ENCODE assay signal across 26 cellular contexts in the genomic region with DNA sequence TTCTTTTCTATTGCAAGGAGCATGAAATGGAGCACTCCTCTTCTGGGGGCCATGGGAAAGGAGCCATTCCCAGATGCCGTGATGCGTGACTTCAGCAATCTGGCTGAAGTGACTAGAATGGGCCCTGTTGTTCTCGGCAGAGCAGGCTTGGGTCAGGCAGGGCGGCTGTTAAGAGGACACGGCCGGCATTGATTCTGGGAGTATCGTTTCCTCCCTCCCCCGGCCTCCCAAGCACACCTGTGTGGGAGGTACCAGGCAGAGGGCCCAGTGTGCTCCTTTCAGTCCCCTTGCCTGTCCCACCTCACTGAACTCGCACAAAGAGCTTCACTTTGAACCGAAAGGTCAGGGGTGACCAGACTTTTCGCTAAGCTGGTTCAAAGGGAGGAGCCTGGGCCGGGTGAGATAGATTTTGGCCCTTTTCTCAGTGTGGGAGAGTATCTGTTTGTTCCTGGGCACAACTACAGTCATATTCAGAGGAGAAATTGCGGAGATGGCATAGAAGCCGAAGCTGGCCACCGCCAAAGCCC.
"Had no signal": no experiment of that assay in that cellular context is flagged by ENCODE, and none has a peak within 500 bp of the region (broad histone marks: within the 10 kb centered on the region; RNA-seq: fewer than 3 reads in every experiment).

No MANE protein-coding gene starts in this region.

- H3K9me3 ChIP-seq: ascending aorta, body of pancreas had no signal

- H3K4me1 ChIP-seq: ascending aorta, body of pancreas had no signal

- H3K27me3 ChIP-seq: ascending aorta, body of pancreas had no signal

- H3K4me3 ChIP-seq: ascending aorta, body of pancreas, K562 had no signal

- H3K27ac ChIP-seq: ascending aorta, body of pancreas had no signal

- H3K36me3 ChIP-seq: ascending aorta had no signal

- ATAC-seq: activated naive CD4-positive, alpha-beta T cell treated with anti-CD3 and anti-CD28 coated beads, Interleukin-2, amount 50 U/mL, for 72 hours; activated naive CD8-positive, alpha-beta T cell treated with anti-CD3 and anti-CD28 coated beads, Interleukin-2, amount 50 U/mL, for 24 hours; activated T-cell treated with anti-CD3 and anti-CD28 coated beads, Interleukin-2, amount 50 U/mL, for 4 hours; body of pancreas; K562; PC-3; T-cell had no signal

- DNase-seq: activated B cell treated with CpG ODN at 0.5 μM for 24 hours; activated CD4-positive, alpha-beta T cell treated with anti-CD3 and anti-CD28 coated beads for 1 hour; activated CD4-positive, alpha-beta T cell treated with anti-CD3 and anti-CD28 coated beads, Interleukin-2, amount 10 ng/mL, durations not matched to agents 24 days and 14 days; activated CD4-positive, alpha-beta T cell treated with anti-CD3 and anti-CD28 coated beads, Interleukin-2, amount 50 U/mL, for 48 hours; activated CD8-positive, alpha-beta memory T cell treated with anti-CD3 and anti-CD28 coated beads for 24 hours; activated naive CD4-positive, alpha-beta T cell treated with Interleukin-2 at 50 U/mL for 16 hours; activated naive CD8-positive, alpha-beta T cell treated with anti-CD3 and anti-CD28 coated beads, Interleukin-2, amount 50 U/mL, for 24 hours; activated T-cell treated with anti-CD3 and anti-CD28 coated beads, Interleukin-2, amount 50 U/mL, for 4 hours; amniotic stem cell; body of pancreas; Karpas-422; MM.1S; NCI-H1105 treated with DMSO at 0.1 percent for 48 hours; NCI-H1436 treated with DMSO at 0.1 percent for 48 hours; NCI-H187; NCI-H2081; NCI-H510A treated with DMSO at 0.1 percent for 48 hours; NCI-H69; PC-3; SIG-M5; T-cell; T-helper 2 cell; T1000 had no signal
